ENCODE assay signal across 18 cellular contexts in genomic region chr4:170109586-170110289, GRCh38. TPM values are rescaled to one million over a fixed set of nuclear protein-coding genes. Genes with fewer than 3 reads are reported as not detected.
DNase-seq lines count a peak whose midpoint lies in the region; ATAC-seq, FAIRE-seq and TF ChIP-seq lines count a peak whose summit lies in the region.
"Had no signal": no experiment of that assay in that cellular context is flagged by ENCODE, and none has a peak within 500 bp of the region (broad histone marks: within the 10 kb centered on the region; RNA-seq: fewer than 3 reads in every experiment).

No MANE protein-coding gene starts in this region.

- no peak overlapping the region for H3K27ac Mint-ChIP-seq in natural killer cell treated with Interleukin-12 subunit alpha and Interleukin-12 subunit beta and Interleukin-15 and Interleukin-18, amount 100 ng/mL, for 72 hours
- H3K27ac Mint-ChIP-seq: naive thymus-derived CD8-positive, alpha-beta T cell had no signal

- H3K36me3 ChIP-seq in heart left ventricle (no peaks in the 10 kb centered on the region), left ventricle myocardium inferior (no peaks in the 10 kb centered on the region), suprapubic skin (no peaks in the 10 kb centered on the region)

- intact Hi-C loops in heart left ventricle (cut with DNase I) (no loop called here), left ventricle myocardium inferior (cut with micrococcal nuclease) (no loop called here)

- H3K36me3 Mint-ChIP-seq in natural killer cell treated with Interleukin-12 subunit alpha and Interleukin-12 subunit beta and Interleukin-15 and Interleukin-18, amount 100 ng/mL, for 72 hours, result no peaks in the 10 kb centered on the region
- H3K36me3 Mint-ChIP-seq: naive thymus-derived CD8-positive, alpha-beta T cell had no signal

- no peaks in the 10 kb centered on the region for H3K4me1 Mint-ChIP-seq in natural killer cell treated with Interleukin-12 subunit alpha and Interleukin-12 subunit beta and Interleukin-15 and Interleukin-18, amount 100 ng/mL, for 72 hours (ENCODE audit: low read depth in 2 of 2)
- H3K4me1 Mint-ChIP-seq: naive thymus-derived CD8-positive, alpha-beta T cell had no signal

- 70 to 74% (median 72%) methylated on average over 6 of the region's 6 CpGs for WGBS in heart left ventricle, 4 donors
- WGBS in suprapubic skin, result 29% methylated on average over 5 of the region's 6 CpGs

- H3K27me3 ChIP-seq in heart left ventricle (peaks cover 0 to 5% (median 0%) of the 10 kb centered on the region in 9 donors), left ventricle myocardium inferior (ENCODE audit: low read depth) (peaks cover 17% of the 10 kb centered on the region), suprapubic skin (no peaks in the 10 kb centered on the region)

- H3K27me3 Mint-ChIP-seq in natural killer cell treated with Interleukin-12 subunit alpha and Interleukin-12 subunit beta and Interleukin-15 and Interleukin-18, amount 100 ng/mL, for 72 hours, result peaks cover 0 to 7% of the 10 kb centered on the region in 2 donors

- no peak overlapping the region for H3K4me3 Mint-ChIP-seq in natural killer cell treated with Interleukin-12 subunit alpha and Interleukin-12 subunit beta and Interleukin-15 and Interleukin-18, amount 100 ng/mL, for 72 hours
- H3K4me3 Mint-ChIP-seq: activated T-cell treated with anti-CD3 and anti-CD28 coated beads, Interleukin-2, amount 50 U/mL, for 4 hours; naive thymus-derived CD8-positive, alpha-beta T cell had no signal

- H3K27ac ChIP-seq in heart left ventricle, result peak overlapping the region in 1 of 12 donors; percentile 17
- no peak overlapping the region for H3K27ac ChIP-seq in left ventricle myocardium inferior (replicated peaks)
- H3K27ac ChIP-seq in caudate nucleus (ENCODE audit: low read depth, low read length), result peak overlapping the region; percentile 20
- peak overlapping the region; percentile 27 for H3K27ac ChIP-seq in suprapubic skin

- H3K9me3 ChIP-seq in heart left ventricle (no peaks in the 10 kb centered on the region), left ventricle myocardium inferior (replicated peaks) (no peaks in the 10 kb centered on the region), suprapubic skin (no peaks in the 10 kb centered on the region)

- ATAC-seq in heart left ventricle, result peak in 3 of 4 donors; percentile 38 to 89 (median 45)
- ATAC-seq in natural killer cell treated with Interleukin-12 subunit alpha and Interleukin-12 subunit beta and Interleukin-15 and Interleukin-18, amount 100 ng/mL, for 72 hours, result no peak
- ATAC-seq: activated T-cell treated with anti-CD3 and anti-CD28 coated beads, Interleukin-2, amount 50 U/mL, for 4 hours; naive thymus-derived CD8-positive, alpha-beta T cell had no signal

- no peak for FAIRE-seq in RCC 7860 (lab: Jason Lieb, UNC)

- TF ChIP-seq POLR2A in heart left ventricle (IDR thresholded peaks at IDR 0.05) (no peak), suprapubic skin (IDR thresholded peaks at IDR 0.05) (no peak)

- DNase-seq in heart left ventricle (no peak), left ventricle myocardium inferior (no peak), caudate nucleus (lab: John Stamatoyannopoulos, UW) (peak in 19 of 61 donors; percentile 3 to 64 (median 19)), iPS-NIHi11 (ENCODE audit: low spot score) (peak; percentile 7), suprapubic skin (ENCODE audit: low spot score in 2 of 2) (no peak), RCC 7860 (ENCODE audit: low spot score) (no peak), Kasumi-1 (lab: John Stamatoyannopoulos, UW) (no peak)
- DNase-seq in natural killer cell treated with Interleukin-12 subunit alpha and Interleukin-12 subunit beta and Interleukin-15 and Interleukin-18, amount 100 ng/mL, for 72 hours (ENCODE audit: low spot score), result no peak
- DNase-seq: activated CD4-positive, alpha-beta T cell treated with anti-CD3 and anti-CD28 coated beads for 1 hour; activated T-cell treated with anti-CD3 and anti-CD28 coated beads, Interleukin-2, amount 50 U/mL, for 4 hours; DMS79; IMR-90; islet precursor cell; naive thymus-derived CD8-positive, alpha-beta T cell; NCI-H1436 treated with DMSO at 0.1 percent for 48 hours; NCI-H774; stimulated activated CD4-positive, alpha-beta T cell treated with anti-CD3 and anti-CD28 coated beads, Interleukin-15, amount 100 ng/mL, for 24 hours; stimulated activated CD8-positive, alpha-beta memory T cell treated with anti-CD3 and anti-CD28 coated beads, Interleukin-4, amount 100 ng/mL, for 48 hours had no signal

- H3K9me3 Mint-ChIP-seq in natural killer cell treated with Interleukin-12 subunit alpha and Interleukin-12 subunit beta and Interleukin-15 and Interleukin-18, amount 100 ng/mL, for 72 hours, result no peaks in the 10 kb centered on the region
- H3K9me3 Mint-ChIP-seq: activated T-cell treated with anti-CD3 and anti-CD28 coated beads, Interleukin-2, amount 50 U/mL, for 4 hours; naive thymus-derived CD8-positive, alpha-beta T cell had no signal

- TF ChIP-seq CTCF in heart left ventricle (IDR thresholded peaks at IDR 0.05) (no peak), left ventricle myocardium inferior (IDR thresholded peaks at IDR 0.05; ENCODE audit: borderline replicate concordance) (no peak), suprapubic skin (IDR thresholded peaks at IDR 0.05) (no peak)

- no peak overlapping the region for H3K4me3 ChIP-seq in heart left ventricle
- H3K4me3 ChIP-seq in left ventricle myocardium inferior, result no peak overlapping the region
- H3K4me3 ChIP-seq in suprapubic skin, result no peak overlapping the region

- no peaks in the 10 kb centered on the region for H3K4me1 ChIP-seq in heart left ventricle
- H3K4me1 ChIP-seq in left ventricle myocardium inferior, result no peaks in the 10 kb centered on the region
- peaks cover 8% of the 10 kb centered on the region for H3K4me1 ChIP-seq in suprapubic skin

- no peak for TF ChIP-seq EP300 in suprapubic skin (IDR thresholded peaks at IDR 0.05)

RNA-seq across cellular contexts. Expression of gene AADAT, which starts 20.0 kb away (rescaled TPM):
- total RNA-seq in heart left ventricle, result 1 to 10 TPM in 8 of 9 donors, under 1 TPM in 1; 0.53 to 3.3 (median 1.5) TPM
- polyA plus RNA-seq in heart left ventricle, result 1 to 10 TPM in 1 of 2 donors, under 1 TPM in 1; 0.80 to 1.6 TPM
- total RNA-seq in left ventricle myocardium inferior, result 2.2 TPM
- total RNA-seq in suprapubic skin, result under 1 TPM in 3 of 4 donors, not detected in 1; 0.86 to 0.98 (median 0.97) TPM
- not detected for total RNA-seq in natural killer cell treated with Interleukin-12 subunit alpha and Interleukin-12 subunit beta and Interleukin-15 and Interleukin-18, amount 100 ng/mL, for 72 hours
- total RNA-seq: activated T-cell treated with anti-CD3 and anti-CD28 coated beads, Interleukin-2, amount 50 U/mL, for 4 hours; naive thymus-derived CD8-positive, alpha-beta T cell had no signal
- polyA plus RNA-seq: naive thymus-derived CD8-positive, alpha-beta T cell had no signal

Comparison
In these comparisons a context has a peak if more than half of its experiments do, and no peak if none do; other contexts are left out.
1. ATAC-seq: peak in heart left ventricle (3 of 4); none in natural killer cell treated with Interleukin-12 subunit alpha and Interleukin-12 subunit beta and Interleukin-15 and Interleukin-18, amount 100 ng/mL, for 72 hours (0 of 2).